In genomic region chr9:37097294-37097693, GRCh38 we compare ENCODE assay signal across 1 cellular context.
TF ChIP-seq lines count a peak whose summit lies in the region.

No MANE protein-coding gene starts in this region.

TF ChIP-seq in HepG2, 621 proteins besides CTCF, POLR2A, EP300 and RAD21 (continued from another document and continues in another):
- TF ChIP-seq ZNF646 (CRISPR knock-in tag; IDR thresholded peaks at IDR 0.05) (no peak), ZNF17 (CRISPR knock-in tag; IDR thresholded peaks at IDR 0.05) (no peak), CBX5 (CRISPR knock-in tag; IDR thresholded peaks at IDR 0.05; ENCODE audit: borderline replicate concordance) (no peak), FOSL1 (CRISPR knock-in tag; IDR thresholded peaks at IDR 0.05; ENCODE audit: borderline replicate concordance) (no peak), KLF9 (CRISPR knock-in tag; IDR thresholded peaks at IDR 0.05; ENCODE audit: low read depth) (no peak), ZNF512 (CRISPR knock-in tag; IDR thresholded peaks at IDR 0.05) (no peak), AHDC1 (CRISPR knock-in tag; IDR thresholded peaks at IDR 0.05; ENCODE audit: borderline replicate concordance) (no peak), SOX13 (IDR thresholded peaks at IDR 0.05) (no peak), SOX13 (CRISPR knock-in tag; conservative IDR thresholded peaks at IDR 0.05 in 1 of 2, IDR thresholded peaks at IDR 0.05 in 1 of 2) (no peak), ZSCAN12 (CRISPR knock-in tag; IDR thresholded peaks at IDR 0.05) (no peak), DMTF1 (CRISPR knock-in tag; IDR thresholded peaks at IDR 0.05) (no peak), ZNF235 (CRISPR knock-in tag; IDR thresholded peaks at IDR 0.05; ENCODE audit: borderline replicate concordance) (no peak), SOX5 (CRISPR knock-in tag; IDR thresholded peaks at IDR 0.05; ENCODE audit: borderline replicate concordance) (peak; percentile 16; the same call in 1 of the 2 replicates), HNF1B (CRISPR knock-in tag; IDR thresholded peaks at IDR 0.05) (no peak), NCOA2 (CRISPR knock-in tag; IDR thresholded peaks at IDR 0.05) (peak; percentile 46), NCOR1 (IDR thresholded peaks at IDR 0.05; ENCODE audit: borderline replicate concordance, low read length) (no peak), MED8 (CRISPR knock-in tag; IDR thresholded peaks at IDR 0.05; ENCODE audit: insufficient replicate concordance) (no peak), ZNF407 (CRISPR knock-in tag; IDR thresholded peaks at IDR 0.05; ENCODE audit: not compliant biosample characterization) (no peak), GATAD2A (CRISPR knock-in tag; IDR thresholded peaks at IDR 0.05) (peak; percentile 74)
- TF ChIP-seq, protein P1, sequence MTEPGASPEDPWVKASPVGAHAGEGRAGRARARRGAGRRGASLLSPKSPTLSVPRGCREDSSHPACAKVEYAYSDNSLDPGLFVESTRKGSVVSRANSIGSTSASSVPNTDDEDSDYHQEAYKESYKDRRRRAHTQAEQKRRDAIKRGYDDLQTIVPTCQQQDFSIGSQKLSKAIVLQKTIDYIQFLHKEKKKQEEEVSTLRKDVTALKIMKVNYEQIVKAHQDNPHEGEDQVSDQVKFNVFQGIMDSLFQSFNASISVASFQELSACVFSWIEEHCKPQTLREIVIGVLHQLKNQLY (CRISPR knock-in tag; IDR thresholded peaks at IDR 0.05), result no peak
- TF ChIP-seq, protein P2, sequence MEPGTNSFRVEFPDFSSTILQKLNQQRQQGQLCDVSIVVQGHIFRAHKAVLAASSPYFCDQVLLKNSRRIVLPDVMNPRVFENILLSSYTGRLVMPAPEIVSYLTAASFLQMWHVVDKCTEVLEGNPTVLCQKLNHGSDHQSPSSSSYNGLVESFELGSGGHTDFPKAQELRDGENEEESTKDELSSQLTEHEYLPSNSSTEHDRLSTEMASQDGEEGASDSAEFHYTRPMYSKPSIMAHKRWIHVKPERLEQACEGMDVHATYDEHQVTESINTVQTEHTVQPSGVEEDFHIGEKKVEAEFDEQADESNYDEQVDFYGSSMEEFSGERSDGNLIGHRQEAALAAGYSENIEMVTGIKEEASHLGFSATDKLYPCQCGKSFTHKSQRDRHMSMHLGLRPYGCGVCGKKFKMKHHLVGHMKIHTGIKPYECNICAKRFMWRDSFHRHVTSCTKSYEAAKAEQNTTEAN (CRISPR knock-in tag; conservative IDR thresholded peaks at IDR 0.05), result no peak
